ENCODE assay signal across 21 cellular contexts in genomic region chr14:34619399-34619920, GRCh38. TPM values are rescaled to one million over a fixed set of nuclear protein-coding genes. Genes with fewer than 3 reads are reported as not detected.
A peak's percentile ranks its signal among the peaks of the same experiment; 100 is the strongest.
DNase-seq lines count a peak whose midpoint lies in the region; ATAC-seq and TF ChIP-seq lines count a peak whose summit lies in the region.
"Had no signal": no experiment of that assay in that cellular context is flagged by ENCODE, and none has a peak within 500 bp of the region (broad histone marks: within the 10 kb centered on the region; RNA-seq: fewer than 3 reads in every experiment).

No MANE protein-coding gene starts in this region.

- no peak for DNase-seq in activated T-cell treated with anti-CD3 and anti-CD28 coated beads, Interleukin-2, amount 50 U/mL, for 24 hours
- no peak for DNase-seq in activated T-cell treated with anti-CD3 and anti-CD28 coated beads, Interleukin-2, amount 50 U/mL, for 4 hours
- peak; percentile 28 to 45 for DNase-seq in HL-60 (ENCODE audit: low read depth in 1 of 2, low spot score in 1 of 2)
- no peak for DNase-seq in neural crest cell (ENCODE audit: low read depth, low spot score)
- DNase-seq in NCI-H446 treated with DMSO at 0.1 percent for 48 hours (lab: John Stamatoyannopoulos, UW) = no peak
- DNase-seq: NCI-H1092 treated with DMSO at 0.1 percent for 48 hours; NCI-H2081; spleen; stimulated activated CD8-positive, alpha-beta memory T cell treated with anti-CD3 and anti-CD28 coated beads, Interleukin-4, amount 100 ng/mL, for 48 hours; substantia nigra; T-cell; uterus had no signal

- peaks cover 73% of the 10 kb centered on the region for H3K36me3 Mint-ChIP-seq in activated T-cell treated with anti-CD3 and anti-CD28 coated beads, Interleukin-2, amount 50 U/mL, for 24 hours (ENCODE audit: low read depth)
- peaks cover 37% of the 10 kb centered on the region for H3K36me3 Mint-ChIP-seq in activated T-cell treated with anti-CD3 and anti-CD28 coated beads, Interleukin-2, amount 50 U/mL, for 4 hours (ENCODE audit: insufficient read depth)
- H3K36me3 Mint-ChIP-seq in activated T-helper 17 cell treated with anti-CD3 and anti-CD28 coated beads, Interleukin-2, amount 50 U/mL, for 72 hours (ENCODE audit: low read depth) = peaks cover 79% of the 10 kb centered on the region
- H3K36me3 Mint-ChIP-seq in neural crest cell (ENCODE audit: low read depth) = peaks cover 12% of the 10 kb centered on the region

- no peaks in the 10 kb centered on the region for H3K27me3 Mint-ChIP-seq in activated T-cell treated with anti-CD3 and anti-CD28 coated beads, Interleukin-2, amount 50 U/mL, for 24 hours
- no peaks in the 10 kb centered on the region for H3K27me3 Mint-ChIP-seq in activated T-cell treated with anti-CD3 and anti-CD28 coated beads, Interleukin-2, amount 50 U/mL, for 4 hours (ENCODE audit: low read depth)
- no peaks in the 10 kb centered on the region for H3K27me3 Mint-ChIP-seq in activated T-helper 17 cell treated with anti-CD3 and anti-CD28 coated beads, Interleukin-2, amount 50 U/mL, for 72 hours
- H3K27me3 Mint-ChIP-seq in neural crest cell (ENCODE audit: low read depth) = no peaks in the 10 kb centered on the region
- H3K27me3 Mint-ChIP-seq: dendritic cell treated with granulocyte-macrophage colony-stimulating factor and Interleukin-4, amounts not matched to agents 40 ng/mL and 50 ng/mL, for 4 days; T-cell had no signal

- H3K4me3 ChIP-seq in HL-60 (replicated peaks; ENCODE audit: insufficient read depth, low read length) = no peak overlapping the region
- H3K4me3 ChIP-seq: breast epithelium, hepatocyte, K562, spleen, uterus had no signal

- H3K9me3 Mint-ChIP-seq in activated T-cell treated with anti-CD3 and anti-CD28 coated beads, Interleukin-2, amount 50 U/mL, for 24 hours = no peaks in the 10 kb centered on the region
- H3K9me3 Mint-ChIP-seq in activated T-cell treated with anti-CD3 and anti-CD28 coated beads, Interleukin-2, amount 50 U/mL, for 4 hours = no peaks in the 10 kb centered on the region
- H3K9me3 Mint-ChIP-seq in activated T-helper 17 cell treated with anti-CD3 and anti-CD28 coated beads, Interleukin-2, amount 50 U/mL, for 72 hours = no peaks in the 10 kb centered on the region
- no peaks in the 10 kb centered on the region for H3K9me3 Mint-ChIP-seq in neural crest cell
- H3K9me3 Mint-ChIP-seq: activated T-helper 1 cell treated with anti-CD3 and anti-CD28 coated beads, Interleukin-12 subunit alpha, Interleukin-12 subunit beta, Interleukin-2, Interleukin-4 antibody, amounts not matched to agents 30 ng/mL and 10 ng/mL and 1 ng/mL, durations not matched to agents 14 hours and 24 hours and 36 hours; dendritic cell treated with granulocyte-macrophage colony-stimulating factor and Interleukin-4, amounts not matched to agents 40 ng/mL and 50 ng/mL, for 4 days; T-cell had no signal

- H3K27ac ChIP-seq in HL-60 (replicated peaks) = no peak overlapping the region
- H3K27ac ChIP-seq: hepatocyte, uterus, VCaP had no signal

- H3K27ac Mint-ChIP-seq in activated T-cell treated with anti-CD3 and anti-CD28 coated beads, Interleukin-2, amount 50 U/mL, for 24 hours = peak overlapping the region; percentile 59
- H3K27ac Mint-ChIP-seq in activated T-helper 17 cell treated with anti-CD3 and anti-CD28 coated beads, Interleukin-2, amount 50 U/mL, for 72 hours = peak overlapping the region; percentile 9
- peak overlapping the region; percentile 37 for H3K27ac Mint-ChIP-seq in neural crest cell (ENCODE audit: unreplicated experiment)
- H3K27ac Mint-ChIP-seq: activated T-helper 1 cell treated with anti-CD3 and anti-CD28 coated beads, Interleukin-12 subunit alpha, Interleukin-12 subunit beta, Interleukin-2, Interleukin-4 antibody, amounts not matched to agents 30 ng/mL and 10 ng/mL and 1 ng/mL, durations not matched to agents 14 hours and 24 hours and 36 hours; dendritic cell treated with granulocyte-macrophage colony-stimulating factor and Interleukin-4, amounts not matched to agents 40 ng/mL and 50 ng/mL, for 4 days had no signal

- no peak overlapping the region for H3K4me3 Mint-ChIP-seq in activated T-cell treated with anti-CD3 and anti-CD28 coated beads, Interleukin-2, amount 50 U/mL, for 24 hours
- no peak overlapping the region for H3K4me3 Mint-ChIP-seq in activated T-cell treated with anti-CD3 and anti-CD28 coated beads, Interleukin-2, amount 50 U/mL, for 4 hours
- H3K4me3 Mint-ChIP-seq in activated T-helper 17 cell treated with anti-CD3 and anti-CD28 coated beads, Interleukin-2, amount 50 U/mL, for 72 hours = no peak overlapping the region
- H3K4me3 Mint-ChIP-seq in neural crest cell = no peak overlapping the region
- H3K4me3 Mint-ChIP-seq: activated T-helper 1 cell treated with anti-CD3 and anti-CD28 coated beads, Interleukin-12 subunit alpha, Interleukin-12 subunit beta, Interleukin-2, Interleukin-4 antibody, amounts not matched to agents 30 ng/mL and 10 ng/mL and 1 ng/mL, durations not matched to agents 14 hours and 24 hours and 36 hours; dendritic cell treated with granulocyte-macrophage colony-stimulating factor and Interleukin-4, amounts not matched to agents 40 ng/mL and 50 ng/mL, for 4 days; T-cell had no signal

- peaks cover 52% of the 10 kb centered on the region for H3K4me1 Mint-ChIP-seq in activated T-cell treated with anti-CD3 and anti-CD28 coated beads, Interleukin-2, amount 50 U/mL, for 24 hours (ENCODE audit: low read depth)
- peaks cover 45% of the 10 kb centered on the region for H3K4me1 Mint-ChIP-seq in activated T-cell treated with anti-CD3 and anti-CD28 coated beads, Interleukin-2, amount 50 U/mL, for 4 hours (ENCODE audit: low read depth)
- H3K4me1 Mint-ChIP-seq in activated T-helper 17 cell treated with anti-CD3 and anti-CD28 coated beads, Interleukin-2, amount 50 U/mL, for 72 hours = peaks cover 20% of the 10 kb centered on the region
- no peaks in the 10 kb centered on the region for H3K4me1 Mint-ChIP-seq in neural crest cell

- ATAC-seq in activated T-cell treated with anti-CD3 and anti-CD28 coated beads, Interleukin-2, amount 50 U/mL, for 4 hours = no peak
- ATAC-seq in activated T-helper 17 cell treated with anti-CD3 and anti-CD28 coated beads, Interleukin-2, amount 50 U/mL, for 72 hours (replicated peaks) = no peak
- ATAC-seq in HG03521 (IDR thresholded peaks at IDR 0.05; ENCODE audit: unreplicated experiment) (no peak), HG02938 (IDR thresholded peaks at IDR 0.05; ENCODE audit: unreplicated experiment) (no peak)
- ATAC-seq: K562, T-cell had no signal

- H3K27me3 ChIP-seq in HL-60 (ENCODE audit: insufficient read depth, poor library complexity, severe bottlenecking) = no peaks in the 10 kb centered on the region
- H3K27me3 ChIP-seq: breast epithelium, hepatocyte, spleen, uterus had no signal

- no peak for TF ChIP-seq CTCF in HL-60 (IDR thresholded peaks at IDR 0.05; ENCODE audit: insufficient read depth, low read length)
- no peak for TF ChIP-seq CTCF in neural crest cell (conservative IDR thresholded peaks at IDR 0.05)

RNA-seq across cellular contexts. Expression of gene SNX6, which starts 10.5 kb away (rescaled TPM):
- 10 to 100 TPM; 58.0 to 59.6 (median 59.4) TPM for total RNA-seq in activated T-cell treated with anti-CD3 and anti-CD28 coated beads, Interleukin-2, amount 50 U/mL, for 4 hours
- total RNA-seq in activated T-helper 17 cell treated with anti-CD3 and anti-CD28 coated beads, Interleukin-2, amount 50 U/mL, for 72 hours = 10 to 100 TPM; 75.4 to 88.8 TPM
- 71.1 and 73.4 TPM in 2 replicates for total RNA-seq in neural crest cell

Comparison
In these comparisons a context has a peak if more than half of its experiments do, and no peak if none do; other contexts are left out.
1. DNase-seq: peak in HL-60 (2 of 2); none in activated T-cell treated with anti-CD3 and anti-CD28 coated beads, Interleukin-2, amount 50 U/mL, for 24 hours (single experiment), activated T-cell treated with anti-CD3 and anti-CD28 coated beads, Interleukin-2, amount 50 U/mL, for 4 hours (single experiment), neural crest cell (single experiment) and NCI-H446 treated with DMSO at 0.1 percent for 48 hours (single experiment).
2. H3K27ac Mint-ChIP-seq: peak in every context shown above with its lines; median percentile 59 in activated T-cell treated with anti-CD3 and anti-CD28 coated beads, Interleukin-2, amount 50 U/mL, for 24 hours; 37 in neural crest cell; 9 in activated T-helper 17 cell treated with anti-CD3 and anti-CD28 coated beads, Interleukin-2, amount 50 U/mL, for 72 hours.